ENCODE assay signal across 15 cellular contexts in genomic region chr3:114550155-114550554, GRCh38.
"Had no signal": no experiment of that assay in that cellular context is flagged by ENCODE, and none has a peak within 500 bp of the region (broad histone marks: within the 10 kb centered on the region; RNA-seq: fewer than 3 reads in every experiment).

No MANE protein-coding gene starts in this region.

- H3K27ac ChIP-seq: colonic mucosa, parathyroid adenoma, skin epidermis, tibial artery had no signal

- H3K4me3 Mint-ChIP-seq: activated naive CD4-positive, alpha-beta T cell treated with anti-CD3 and anti-CD28 coated beads, Interleukin-2, amount 50 U/mL, for 24 hours; stimulated activated memory B cell treated with anti-CD40 and anti-IgM and Interleukin-4, amounts not matched to agents 10 μg/mL and 1 μg/mL and 100 μg/mL, for 72 hours had no signal

- H3K4me1 ChIP-seq: colonic mucosa, parathyroid adenoma had no signal

- ATAC-seq: activated CD4-positive, CD25-positive, alpha-beta regulatory T cell treated with anti-CD3 and anti-CD28 coated beads, Interleukin-2, amount 50 U/mL, for 24 hours; left cardiac atrium; stimulated activated memory B cell treated with anti-CD40 and anti-IgM and Interleukin-4, amounts not matched to agents 10 μg/mL and 1 μg/mL and 100 μg/mL, for 72 hours had no signal

- DNase-seq: activated T-cell treated with anti-CD3 and anti-CD28 coated beads, Interleukin-2, amount 50 U/mL, for 1 hour; colonic mucosa; foreskin fibroblast; glutamatergic neuron; left cardiac atrium; naive B cell; retina; tibial artery had no signal

- H3K27ac Mint-ChIP-seq: activated naive CD4-positive, alpha-beta T cell treated with anti-CD3 and anti-CD28 coated beads, Interleukin-2, amount 50 U/mL, for 24 hours; stimulated activated memory B cell treated with anti-CD40 and anti-IgM and Interleukin-4, amounts not matched to agents 10 μg/mL and 1 μg/mL and 100 μg/mL, for 72 hours had no signal

- H3K4me1 Mint-ChIP-seq: activated naive CD4-positive, alpha-beta T cell treated with anti-CD3 and anti-CD28 coated beads, Interleukin-2, amount 50 U/mL, for 24 hours; naive B cell; stimulated activated memory B cell treated with anti-CD40 and anti-IgM and Interleukin-4, amounts not matched to agents 10 μg/mL and 1 μg/mL and 100 μg/mL, for 72 hours had no signal

- FAIRE-seq: bronchial epithelial cell had no signal

- H3K36me3 ChIP-seq: colonic mucosa, tibial artery had no signal

- H3K27me3 ChIP-seq: colonic mucosa, tibial artery had no signal

- H3K36me3 Mint-ChIP-seq: stimulated activated memory B cell treated with anti-CD40 and anti-IgM and Interleukin-4, amounts not matched to agents 10 μg/mL and 1 μg/mL and 100 μg/mL, for 72 hours had no signal

- H3K9me3 Mint-ChIP-seq: activated naive CD4-positive, alpha-beta T cell treated with anti-CD3 and anti-CD28 coated beads, Interleukin-2, amount 50 U/mL, for 24 hours; naive B cell; stimulated activated memory B cell treated with anti-CD40 and anti-IgM and Interleukin-4, amounts not matched to agents 10 μg/mL and 1 μg/mL and 100 μg/mL, for 72 hours had no signal

- H3K4me3 ChIP-seq: colonic mucosa, lung, skin epidermis, tibial artery had no signal

- H3K27me3 Mint-ChIP-seq: activated naive CD4-positive, alpha-beta T cell treated with anti-CD3 and anti-CD28 coated beads, Interleukin-2, amount 50 U/mL, for 24 hours; naive B cell; stimulated activated memory B cell treated with anti-CD40 and anti-IgM and Interleukin-4, amounts not matched to agents 10 μg/mL and 1 μg/mL and 100 μg/mL, for 72 hours had no signal

- H3K9me3 ChIP-seq: colonic mucosa, tibial artery had no signal
